Comparison of ENCODE assay signal across 8 cellular contexts in the genomic region with DNA sequence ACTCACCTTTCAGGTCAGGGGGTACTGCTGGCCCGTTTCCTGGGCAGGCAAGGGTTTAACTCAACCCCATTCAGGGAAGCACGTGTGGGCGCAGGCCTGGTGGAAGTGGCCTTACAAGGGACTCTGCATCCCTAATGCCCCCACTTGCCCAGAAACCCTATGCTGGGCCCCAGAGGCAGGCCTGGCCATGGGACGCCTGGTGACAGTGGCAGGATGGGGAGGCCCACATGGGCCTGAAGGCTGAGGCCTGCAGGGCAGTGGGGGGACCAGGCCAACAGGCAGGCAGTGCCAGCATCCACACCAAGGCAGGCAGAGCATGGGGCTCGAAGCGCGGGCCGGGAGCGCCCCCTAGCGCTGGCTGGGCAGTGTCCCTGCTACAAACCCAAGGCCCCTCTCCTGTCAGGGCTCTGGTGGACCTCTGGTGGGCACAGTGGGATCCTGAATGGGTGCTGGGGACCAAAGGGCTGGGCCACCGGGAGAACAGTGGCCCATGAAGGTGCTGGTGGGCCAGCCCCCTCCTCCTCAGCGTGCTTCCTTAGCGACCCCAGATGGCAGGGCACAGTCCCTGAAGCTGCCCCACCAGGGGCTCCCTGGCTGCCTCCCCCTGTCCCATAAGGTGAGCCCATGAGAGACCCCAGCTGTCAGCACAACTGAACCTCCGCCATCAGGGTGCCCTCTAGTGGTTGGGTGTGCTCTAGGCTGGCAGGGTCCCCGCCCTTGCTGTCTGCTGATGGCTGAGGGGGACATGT. TPM values are rescaled to one million over a fixed set of nuclear protein-coding genes. Genes with fewer than 3 reads are reported as not detected.
DNase-seq lines count a peak whose midpoint lies in the region; ATAC-seq and TF ChIP-seq lines count a peak whose summit lies in the region.

No MANE protein-coding gene starts in this region.

- no peak for TF ChIP-seq EP300 in esophagus muscularis mucosa (IDR thresholded peaks at IDR 0.05)

- H3K9me3 ChIP-seq in HAP-1 (no peaks in the 10 kb centered on the region), OCI-LY3 (ENCODE audit: insufficient read depth, low read length) (no peaks in the 10 kb centered on the region), esophagus muscularis mucosa (no peaks in the 10 kb centered on the region)
- H3K9me3 ChIP-seq in naive thymus-derived CD4-positive, alpha-beta T cell (ENCODE audit: control insufficient read depth in 2 of 3, low read length in 3 of 3): no peaks in the 10 kb centered on the region

- TF ChIP-seq CTCF in OCI-LY3 (IDR thresholded peaks at IDR 0.05; ENCODE audit: low read depth, low read length): peak; percentile 89
- TF ChIP-seq CTCF in esophagus muscularis mucosa (IDR thresholded peaks at IDR 0.05): peak; percentile 61 to 71 (median 71)

- in situ Hi-C loops in HAP-1 (cut with MboI; ENCODE audit: low sequenced_read_pairs): no loop called here

- H3K4me1 Mint-ChIP-seq in naive thymus-derived CD4-positive, alpha-beta T cell: peaks cover 0 to 2% (median 0%) of the 10 kb centered on the region in 7 donors
- no peaks in the 10 kb centered on the region for H3K4me1 Mint-ChIP-seq in stimulated activated effector memory CD8-positive, alpha-beta T cell treated with anti-CD3 and anti-CD28 coated beads, Interleukin-12 subunit alpha, Interleukin-12 subunit beta, amount 100 ng/mL, for 72 hours

- H3K27me3 ChIP-seq in HAP-1 (ENCODE audit: low read depth) (no peaks in the 10 kb centered on the region), OCI-LY3 (ENCODE audit: low read depth, low read length) (no peaks in the 10 kb centered on the region), esophagus muscularis mucosa (peaks cover 0 to 17% (median 0%) of the 10 kb centered on the region in 4 donors)
- no peaks in the 10 kb centered on the region for H3K27me3 ChIP-seq in naive thymus-derived CD4-positive, alpha-beta T cell (ENCODE audit: control insufficient read depth in 2 of 2, insufficient read depth in 2 of 2, low read length in 2 of 2)

- intact Hi-C loops in esophagus muscularis mucosa (cut with DNase I): loop anchor here (2.0 kb wide), 1 partner anchor 63 kb away; no protein-coding TSS in a partner anchor
- intact Hi-C loops in naive thymus-derived CD4-positive, alpha-beta T cell (cut with micrococcal nuclease): loop anchor here (1.0 kb wide), 3 partner anchors 62 to 117 kb away; no protein-coding TSS in a partner anchor

- H3K27ac ChIP-seq in OCI-LY3 (ENCODE audit: low read length): no peak overlapping the region
- H3K27ac ChIP-seq in esophagus muscularis mucosa (replicated peaks in 1 of 4): no peak overlapping the region
- no peak overlapping the region for H3K27ac ChIP-seq in naive thymus-derived CD4-positive, alpha-beta T cell (ENCODE audit: low read depth, low read length)

- CTCF ChIA-PET in naive thymus-derived CD4-positive, alpha-beta T cell (lab: Charles Lee): interaction anchor here (0.7 to 3.6 kb wide), 4 partner anchors 65 to 116 kb away, joined by 3 to 11 read pairs (median 7); no protein-coding TSS in a partner anchor

- H3K79me2 ChIP-seq in OCI-LY3 (ENCODE audit: low read length): no peaks in the 10 kb centered on the region

- H3K9ac ChIP-seq in OCI-LY3 (ENCODE audit: low read length): no peak overlapping the region

- no peak overlapping the region for H3K4me3 Mint-ChIP-seq in naive thymus-derived CD4-positive, alpha-beta T cell
- H3K4me3 Mint-ChIP-seq in stimulated activated effector memory CD8-positive, alpha-beta T cell treated with anti-CD3 and anti-CD28 coated beads, Interleukin-12 subunit alpha, Interleukin-12 subunit beta, amount 100 ng/mL, for 72 hours: no peak overlapping the region

- H3K36me3 ChIP-seq in HAP-1 (replicated peaks) (peaks cover 41% of the 10 kb centered on the region), OCI-LY3 (replicated peaks; ENCODE audit: low read depth, low read length) (peaks cover 3% of the 10 kb centered on the region), esophagus muscularis mucosa (peaks cover under 1 to 37% (median 36%) of the 10 kb centered on the region in 4 donors)
- peaks cover 0 to 22% (median 0%) of the 10 kb centered on the region in 3 experiments for H3K36me3 ChIP-seq in naive thymus-derived CD4-positive, alpha-beta T cell (ENCODE audit: control insufficient read depth in 2 of 3, insufficient read depth in 3 of 3, low read length in 3 of 3)

- no peaks in the 10 kb centered on the region for H3K27me3 Mint-ChIP-seq in naive thymus-derived CD4-positive, alpha-beta T cell

- no peak for TF ChIP-seq POLR2A in esophagus muscularis mucosa (IDR thresholded peaks at IDR 0.05; ENCODE audit: low read depth)

- ATAC-seq in naive thymus-derived CD4-positive, alpha-beta T cell: peak; percentile 74
- peak; percentile 83 for ATAC-seq in stimulated activated effector memory CD8-positive, alpha-beta T cell treated with anti-CD3 and anti-CD28 coated beads, Interleukin-12 subunit alpha, Interleukin-12 subunit beta, amount 100 ng/mL, for 72 hours
- no peak for ATAC-seq in HG02884 (IDR thresholded peaks at IDR 0.05; ENCODE audit: unreplicated experiment)

- H3K4me3 ChIP-seq in HAP-1 (no peak overlapping the region), OCI-LY3 (ENCODE audit: low read length) (no peak overlapping the region), esophagus muscularis mucosa (no peak overlapping the region)
- H3K4me3 ChIP-seq in naive thymus-derived CD4-positive, alpha-beta T cell (ENCODE audit: low read length): no peak overlapping the region

- H2AFZ ChIP-seq in OCI-LY3 (ENCODE audit: low read depth, low read length): no peak overlapping the region

- DNase-seq in C1 segment of cervical spinal cord (lab: John Stamatoyannopoulos, UW) (peak in 13 of 14 donors; percentile 32 to 89 (median 61)), HAP-1 (ENCODE audit: low spot score in 2 of 2) (peak; percentile 61 to 89), esophagus muscularis mucosa (ENCODE audit: extremely low spot score) (no peak)
- peak; percentile 72 for DNase-seq in activated T-cell treated with anti-CD3 and anti-CD28 coated beads, Interleukin-2, amount 50 U/mL, for 1 hour
- DNase-seq in naive thymus-derived CD4-positive, alpha-beta T cell: peak; percentile 30 to 79 (median 61)
- peak; percentile 72 to 87 for DNase-seq in stimulated activated effector memory CD8-positive, alpha-beta T cell treated with anti-CD3 and anti-CD28 coated beads, Interleukin-12 subunit alpha, Interleukin-12 subunit beta, amount 100 ng/mL, for 72 hours (ENCODE audit: low spot score in 2 of 2)

- POLR2A ChIA-PET in naive thymus-derived CD4-positive, alpha-beta T cell (lab: Charles Lee): no interaction called here

- no peak overlapping the region for H3K4me2 ChIP-seq in OCI-LY3 (ENCODE audit: low read length)

- no peaks in the 10 kb centered on the region for H3K9me3 Mint-ChIP-seq in naive thymus-derived CD4-positive, alpha-beta T cell
- no peaks in the 10 kb centered on the region for H3K9me3 Mint-ChIP-seq in stimulated activated effector memory CD8-positive, alpha-beta T cell treated with anti-CD3 and anti-CD28 coated beads, Interleukin-12 subunit alpha, Interleukin-12 subunit beta, amount 100 ng/mL, for 72 hours

- H4K20me1 ChIP-seq in OCI-LY3 (ENCODE audit: insufficient read depth, low read length): no peaks in the 10 kb centered on the region

- no peaks in the 10 kb centered on the region for H3K4me1 ChIP-seq in HAP-1
- no peaks in the 10 kb centered on the region for H3K4me1 ChIP-seq in OCI-LY3 (ENCODE audit: low read length)
- no peaks in the 10 kb centered on the region for H3K4me1 ChIP-seq in esophagus muscularis mucosa
- no peaks in the 10 kb centered on the region for H3K4me1 ChIP-seq in naive thymus-derived CD4-positive, alpha-beta T cell (ENCODE audit: control insufficient read depth in 2 of 2, insufficient read depth in 2 of 2, low read length in 2 of 2)

- WGBS in esophagus muscularis mucosa: 52% methylated on average over 5 of the region's 15 CpGs

- H3K36me3 Mint-ChIP-seq in naive thymus-derived CD4-positive, alpha-beta T cell: peaks cover 0 to 16% (median 2%) of the 10 kb centered on the region in 5 donors
- H3K36me3 Mint-ChIP-seq in stimulated activated effector memory CD8-positive, alpha-beta T cell treated with anti-CD3 and anti-CD28 coated beads, Interleukin-12 subunit alpha, Interleukin-12 subunit beta, amount 100 ng/mL, for 72 hours: peaks cover 34% of the 10 kb centered on the region

- H3K27ac Mint-ChIP-seq in naive thymus-derived CD4-positive, alpha-beta T cell: no peak overlapping the region
- no peak overlapping the region for H3K27ac Mint-ChIP-seq in stimulated activated effector memory CD8-positive, alpha-beta T cell treated with anti-CD3 and anti-CD28 coated beads, Interleukin-12 subunit alpha, Interleukin-12 subunit beta, amount 100 ng/mL, for 72 hours

RNA-seq across cellular contexts. Expression of a gene that starts 16.8 kb away (rescaled TPM):
- 1 to 10 TPM; 1.2 to 2.0 (median 1.6) TPM for total RNA-seq in esophagus muscularis mucosa
- 1 to 10 TPM in 1 of 5 experiments, not detected in 4; 1.0 TPM for total RNA-seq in naive thymus-derived CD4-positive, alpha-beta T cell
- not detected for polyA plus RNA-seq in naive thymus-derived CD4-positive, alpha-beta T cell

RNA-seq across cellular contexts. Expression of a gene that starts 46.0 kb away (rescaled TPM):
- 10 to 100 TPM; 23.7 to 34.7 (median 33.3) TPM for total RNA-seq in esophagus muscularis mucosa
- 10 to 100 TPM; 29.5 to 56.4 (median 36.0) TPM for total RNA-seq in naive thymus-derived CD4-positive, alpha-beta T cell
- 10 to 100 TPM in 1 of 2 donors, 1 to 10 TPM in 1; 7.7 to 12.0 TPM for polyA plus RNA-seq in naive thymus-derived CD4-positive, alpha-beta T cell
